9 cellular contexts compared by ENCODE assay signal in genomic region chrX:112147206-112147605, GRCh38.
DNase-seq lines count a peak whose midpoint lies in the region; ATAC-seq and TF ChIP-seq lines count a peak whose summit lies in the region.
"Had no signal": no experiment of that assay in that cellular context is flagged by ENCODE, and none has a peak within 500 bp of the region (broad histone marks: within the 10 kb centered on the region; RNA-seq: fewer than 3 reads in every experiment).

No MANE protein-coding gene starts in this region.

- H3K27me3 Mint-ChIP-seq in stimulated activated naive B cell treated with anti-CD40 and anti-IgM and Interleukin-4, amounts not matched to agents 10 μg/mL and 1 μg/mL and 100 μg/mL, for 72 hours = no peaks in the 10 kb centered on the region

- no peaks in the 10 kb centered on the region for H3K36me3 Mint-ChIP-seq in stimulated activated naive B cell treated with anti-CD40 and anti-IgM and Interleukin-4, amounts not matched to agents 10 μg/mL and 1 μg/mL and 100 μg/mL, for 72 hours

- in situ Hi-C loops in G401 (cut with HindIII; ENCODE audit: low sequenced_read_pairs) = no loop called here
- in situ Hi-C loops in astrocyte of the cerebellum (cut with HindIII; ENCODE audit: low sequenced_read_pairs) = no loop called here

- H3K27ac Mint-ChIP-seq in stimulated activated naive B cell treated with anti-CD40 and anti-IgM and Interleukin-4, amounts not matched to agents 10 μg/mL and 1 μg/mL and 100 μg/mL, for 72 hours = no peak overlapping the region

- no peak overlapping the region for H3K4me3 ChIP-seq in astrocyte of the cerebellum (ENCODE audit: low read depth, low read length)

- no peaks in the 10 kb centered on the region for H3K9me3 Mint-ChIP-seq in stimulated activated naive B cell treated with anti-CD40 and anti-IgM and Interleukin-4, amounts not matched to agents 10 μg/mL and 1 μg/mL and 100 μg/mL, for 72 hours

- ATAC-seq in stimulated activated naive B cell treated with anti-CD40 and anti-IgM and Interleukin-4, amounts not matched to agents 10 μg/mL and 1 μg/mL and 100 μg/mL, for 72 hours (replicated peaks) = no peak

- H3K4me3 Mint-ChIP-seq in stimulated activated naive B cell treated with anti-CD40 and anti-IgM and Interleukin-4, amounts not matched to agents 10 μg/mL and 1 μg/mL and 100 μg/mL, for 72 hours = no peak overlapping the region

- DNase-seq in G401 (ENCODE audit: low spot score) = peak; percentile 0
- DNase-seq in HuH-7 (ENCODE audit: low spot score) = peak; percentile 15
- no peak for DNase-seq in astrocyte of the cerebellum (ENCODE audit: low read depth)
- DNase-seq in midbrain (lab: John Stamatoyannopoulos, UW) = peak; percentile 35
- no peak for DNase-seq in activated CD4-positive, alpha-beta T cell treated with anti-CD3 and anti-CD28 coated beads for 1 hour
- no peak for DNase-seq in central memory CD4-positive, alpha-beta T cell
- DNase-seq in stimulated activated naive B cell treated with anti-CD40 and anti-IgM and Interleukin-4, amounts not matched to agents 10 μg/mL and 1 μg/mL and 100 μg/mL, for 72 hours = no peak
- DNase-seq in stimulated activated naive CD4-positive, alpha-beta T cell (lab: John Stamatoyannopoulos, UW) = no peak
- DNase-seq: stimulated activated CD4-positive, alpha-beta T cell treated with anti-CD3 and anti-CD28 coated beads, Interleukin-2, amount 100 ng/mL, for 48 hours had no signal

- H3K4me1 Mint-ChIP-seq in stimulated activated naive B cell treated with anti-CD40 and anti-IgM and Interleukin-4, amounts not matched to agents 10 μg/mL and 1 μg/mL and 100 μg/mL, for 72 hours = no peaks in the 10 kb centered on the region

- peak; percentile 55 for TF ChIP-seq CTCF in astrocyte of the cerebellum (IDR thresholded peaks at IDR 0.05; ENCODE audit: low read depth, low read length, missing control alignments)

Comparison
In these comparisons a context has a peak if more than half of its experiments do, and no peak if none do; other contexts are left out.
1. DNase-seq: peak in G401 (single experiment), HuH-7 (single experiment) and midbrain (single experiment); none in astrocyte of the cerebellum (single experiment), activated CD4-positive, alpha-beta T cell treated with anti-CD3 and anti-CD28 coated beads for 1 hour (single experiment), central memory CD4-positive, alpha-beta T cell (single experiment), stimulated activated naive B cell treated with anti-CD40 and anti-IgM and Interleukin-4, amounts not matched to agents 10 μg/mL and 1 μg/mL and 100 μg/mL, for 72 hours (single experiment) and stimulated activated naive CD4-positive, alpha-beta T cell (0 of 6).